In the genomic region with DNA sequence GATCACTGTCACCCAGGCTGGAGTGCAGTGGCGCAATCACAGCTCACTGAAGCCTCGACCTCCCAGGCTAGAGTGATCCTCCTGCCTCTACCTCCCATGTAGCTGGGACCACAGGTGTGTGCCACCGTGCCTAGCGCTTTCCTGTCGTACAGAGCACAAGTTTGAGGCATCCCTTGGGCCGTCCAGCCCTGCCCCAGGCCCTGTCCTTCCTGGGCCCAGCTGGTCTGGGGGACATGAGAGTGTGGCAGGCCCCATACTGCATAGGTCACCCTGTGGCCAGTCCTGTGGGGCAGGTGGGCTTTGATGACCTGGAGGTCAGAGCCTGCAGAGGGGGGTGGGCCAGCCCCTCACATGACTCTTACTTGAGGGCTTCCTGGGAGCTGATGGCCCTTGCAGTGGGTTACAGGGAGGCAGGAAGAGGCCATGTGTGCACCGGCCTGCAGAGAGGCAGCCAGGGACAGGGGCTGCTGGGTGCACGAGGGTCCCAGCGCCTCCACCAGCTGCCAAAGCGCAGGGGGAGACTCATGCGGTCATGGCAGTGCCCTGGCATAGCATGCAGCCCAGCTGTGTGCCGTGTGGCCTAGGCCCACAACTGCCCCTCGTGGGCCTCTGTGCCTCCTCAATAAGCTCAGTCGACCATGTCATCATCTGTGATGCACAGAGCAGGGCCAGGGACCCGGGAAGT, we compare ENCODE assay signal across 14 cellular contexts.
DNase-seq lines count a peak whose midpoint lies in the region; ATAC-seq, FAIRE-seq and TF ChIP-seq lines count a peak whose summit lies in the region.
"Had no signal": no experiment of that assay in that cellular context is flagged by ENCODE, and none has a peak within 500 bp of the region (broad histone marks: within the 10 kb centered on the region; RNA-seq: fewer than 3 reads in every experiment).

No MANE protein-coding gene starts in this region.

- H3K27me3 Mint-ChIP-seq in activated CD8-positive, alpha-beta T cell treated with anti-CD3 and anti-CD28 coated beads, Interleukin-2, amount 10 ng/mL, durations not matched to agents 7 days and 5 days (ENCODE audit: low read depth), result no peaks in the 10 kb centered on the region
- no peaks in the 10 kb centered on the region for H3K27me3 Mint-ChIP-seq in activated CD8-positive, alpha-beta T cell treated with anti-CD3 and anti-CD28 coated beads for 36 hours

- H3K4me3 ChIP-seq in WERI-Rb-1 (ENCODE audit: low read depth, low read length) (no peak overlapping the region), mucosa of descending colon (no peak overlapping the region)

- peak overlapping the region; percentile 4 for H3K27ac ChIP-seq in WERI-Rb-1
- H3K27ac ChIP-seq: KMS-11 had no signal

- H3K9me3 Mint-ChIP-seq in activated CD8-positive, alpha-beta T cell treated with anti-CD3 and anti-CD28 coated beads, Interleukin-2, amount 10 ng/mL, durations not matched to agents 7 days and 5 days (ENCODE audit: insufficient read depth), result no peaks in the 10 kb centered on the region
- H3K9me3 Mint-ChIP-seq in activated CD8-positive, alpha-beta T cell treated with anti-CD3 and anti-CD28 coated beads for 36 hours, result no peaks in the 10 kb centered on the region
- H3K9me3 Mint-ChIP-seq: activated naive CD4-positive, alpha-beta T cell treated with anti-CD3 and anti-CD28 coated beads for 36 hours; activated T-cell treated with anti-CD3 and anti-CD28 coated beads, Interleukin-2, amount 50 U/mL, for 72 hours; nephron progenitor cell had no signal

- H3K4me1 Mint-ChIP-seq in activated CD8-positive, alpha-beta T cell treated with anti-CD3 and anti-CD28 coated beads, Interleukin-2, amount 10 ng/mL, durations not matched to agents 7 days and 5 days (ENCODE audit: low read depth), result peaks cover 4% of the 10 kb centered on the region
- peaks cover 5% of the 10 kb centered on the region for H3K4me1 Mint-ChIP-seq in activated CD8-positive, alpha-beta T cell treated with anti-CD3 and anti-CD28 coated beads for 36 hours (ENCODE audit: low read depth)

- H3K9me3 ChIP-seq in WERI-Rb-1 (ENCODE audit: severe bottlenecking) (no peaks in the 10 kb centered on the region), mucosa of descending colon (no peaks in the 10 kb centered on the region)

- intact Hi-C loops in activated CD8-positive, alpha-beta T cell treated with anti-CD3 and anti-CD28 coated beads for 36 hours (cut with micrococcal nuclease), result loop anchor here (5.0 kb wide), 1 partner anchor 158 kb away; no protein-coding TSS in a partner anchor
- intact Hi-C loops in mucosa of descending colon (cut with DNase I, micrococcal nuclease), result loop anchor here (5.0 kb wide), 1 partner anchor 158 kb away; no protein-coding TSS in a partner anchor

- H3K27me3 ChIP-seq in WERI-Rb-1 (ENCODE audit: insufficient read depth, low read depth, severe bottlenecking), result no peaks in the 10 kb centered on the region

- no peaks in the 10 kb centered on the region for H3K4me1 ChIP-seq in mucosa of descending colon (ENCODE audit: low read depth)

- ATAC-seq in activated CD8-positive, alpha-beta T cell treated with anti-CD3 and anti-CD28 coated beads, Interleukin-2, amount 10 ng/mL, durations not matched to agents 7 days and 5 days, result no peak
- no peak for ATAC-seq in activated CD8-positive, alpha-beta T cell treated with anti-CD3 and anti-CD28 coated beads for 36 hours
- peak; percentile 3 for ATAC-seq in mucosa of descending colon
- no peak for ATAC-seq in GM19395 (IDR thresholded peaks at IDR 0.05; ENCODE audit: unreplicated experiment)

- POLR2A ChIA-PET in activated CD8-positive, alpha-beta T cell treated with anti-CD3 and anti-CD28 coated beads, Interleukin-2, amount 10 ng/mL, durations not matched to agents 7 days and 5 days (lab: Charles Lee), result no interaction called here
- POLR2A ChIA-PET in activated CD8-positive, alpha-beta T cell treated with anti-CD3 and anti-CD28 coated beads for 36 hours (lab: Charles Lee), result no interaction called here

- no peak for TF ChIP-seq CTCF in activated CD8-positive, alpha-beta T cell treated with anti-CD3 and anti-CD28 coated beads for 36 hours (IDR thresholded peaks at IDR 0.05)
- TF ChIP-seq CTCF in WERI-Rb-1 (IDR thresholded peaks at IDR 0.05; ENCODE audit: low read depth, low read length) (no peak), mucosa of descending colon (IDR thresholded peaks at IDR 0.05) (no peak)

- H3K36me3 Mint-ChIP-seq in activated CD8-positive, alpha-beta T cell treated with anti-CD3 and anti-CD28 coated beads, Interleukin-2, amount 10 ng/mL, durations not matched to agents 7 days and 5 days (ENCODE audit: low read depth), result peaks cover 2% of the 10 kb centered on the region
- H3K36me3 Mint-ChIP-seq in activated CD8-positive, alpha-beta T cell treated with anti-CD3 and anti-CD28 coated beads for 36 hours (ENCODE audit: low read depth), result peaks cover 5% of the 10 kb centered on the region

- H3K36me3 ChIP-seq in WERI-Rb-1 (peaks cover 30% of the 10 kb centered on the region), mucosa of descending colon (ENCODE audit: low read depth) (no peaks in the 10 kb centered on the region)

- DNase-seq in activated CD8-positive, alpha-beta T cell treated with anti-CD3 and anti-CD28 coated beads, Interleukin-2, amount 10 ng/mL, durations not matched to agents 7 days and 5 days, result no peak
- no peak for DNase-seq in activated CD8-positive, alpha-beta T cell treated with anti-CD3 and anti-CD28 coated beads for 36 hours
- no peak for DNase-seq in WERI-Rb-1
- DNase-seq in mucosa of descending colon, result no peak
- peak; percentile 41 for DNase-seq in ureter (ENCODE audit: low spot score)
- DNase-seq in Ammon's horn (ENCODE audit: low spot score), result no peak
- no peak for DNase-seq in urothelium cell line (ENCODE audit: low spot score)
- DNase-seq: NCI-H524 treated with DMSO at 0.1 percent for 48 hours had no signal

- FAIRE-seq in urothelium cell line (lab: Jason Lieb, UNC), result no peak
- FAIRE-seq: GM18507 had no signal

- CTCF ChIA-PET in activated CD8-positive, alpha-beta T cell treated with anti-CD3 and anti-CD28 coated beads, Interleukin-2, amount 10 ng/mL, durations not matched to agents 7 days and 5 days (lab: Charles Lee), result interaction anchor here (0.7 to 3.1 kb wide), 11 partner anchors 8 to 220 kb away, joined by 3 to 30 read pairs (median 5); a partner anchor contains a TSS
- CTCF ChIA-PET in activated CD8-positive, alpha-beta T cell treated with anti-CD3 and anti-CD28 coated beads for 36 hours (lab: Charles Lee), result interaction anchor here (0.7 to 7.8 kb wide), 26 partner anchors 9 to 239 kb away, joined by 3 to 60 read pairs (median 5); a partner anchor contains a TSS

- H3K4me3 Mint-ChIP-seq in activated CD8-positive, alpha-beta T cell treated with anti-CD3 and anti-CD28 coated beads, Interleukin-2, amount 10 ng/mL, durations not matched to agents 7 days and 5 days, result no peak overlapping the region
- no peak overlapping the region for H3K4me3 Mint-ChIP-seq in activated CD8-positive, alpha-beta T cell treated with anti-CD3 and anti-CD28 coated beads for 36 hours
- H3K4me3 Mint-ChIP-seq: activated naive CD4-positive, alpha-beta T cell treated with anti-CD3 and anti-CD28 coated beads for 36 hours; activated T-cell treated with anti-CD3 and anti-CD28 coated beads, Interleukin-2, amount 50 U/mL, for 72 hours; nephron progenitor cell had no signal

- H3K27ac Mint-ChIP-seq in activated CD8-positive, alpha-beta T cell treated with anti-CD3 and anti-CD28 coated beads, Interleukin-2, amount 10 ng/mL, durations not matched to agents 7 days and 5 days, result peak overlapping the region; percentile 15
- H3K27ac Mint-ChIP-seq in activated CD8-positive, alpha-beta T cell treated with anti-CD3 and anti-CD28 coated beads for 36 hours, result no peak overlapping the region
- H3K27ac Mint-ChIP-seq: activated naive CD4-positive, alpha-beta T cell treated with anti-CD3 and anti-CD28 coated beads for 36 hours; activated T-cell treated with anti-CD3 and anti-CD28 coated beads, Interleukin-2, amount 50 U/mL, for 72 hours; nephron progenitor cell had no signal
